ENCODE assay signal across 1 cellular context in the genomic region with DNA sequence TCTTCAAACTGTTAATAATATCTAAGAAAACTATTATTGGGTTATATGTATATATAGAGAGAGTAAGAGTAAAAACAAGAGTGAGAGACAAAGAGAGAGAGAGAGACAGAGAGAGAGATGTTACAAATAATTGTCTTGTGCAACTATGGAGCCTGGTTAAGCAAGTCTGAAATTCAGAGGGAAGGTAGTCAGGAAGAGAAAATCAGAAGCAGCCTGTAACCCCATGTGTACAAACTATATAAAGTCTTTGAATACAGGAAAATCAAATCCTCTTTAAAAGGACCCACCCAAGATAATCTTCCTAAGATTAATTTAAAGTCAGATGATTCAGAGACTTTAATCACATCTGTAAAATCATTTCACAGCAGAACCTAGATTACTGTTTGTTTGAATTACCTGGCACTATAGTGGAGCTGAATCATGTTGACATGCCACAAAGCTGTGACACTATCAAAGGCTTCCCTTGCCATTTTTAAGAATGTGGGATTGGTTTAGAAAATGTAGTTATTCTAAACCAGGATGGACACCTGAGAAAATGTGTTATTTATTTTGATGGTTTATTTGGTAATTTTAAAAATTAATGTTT.
TF ChIP-seq lines count a peak whose summit lies in the region.

No MANE protein-coding gene starts in this region.

TF ChIP-seq in HepG2, 621 proteins besides CTCF, POLR2A, EP300 and RAD21:
- TF ChIP-seq, protein P1, sequence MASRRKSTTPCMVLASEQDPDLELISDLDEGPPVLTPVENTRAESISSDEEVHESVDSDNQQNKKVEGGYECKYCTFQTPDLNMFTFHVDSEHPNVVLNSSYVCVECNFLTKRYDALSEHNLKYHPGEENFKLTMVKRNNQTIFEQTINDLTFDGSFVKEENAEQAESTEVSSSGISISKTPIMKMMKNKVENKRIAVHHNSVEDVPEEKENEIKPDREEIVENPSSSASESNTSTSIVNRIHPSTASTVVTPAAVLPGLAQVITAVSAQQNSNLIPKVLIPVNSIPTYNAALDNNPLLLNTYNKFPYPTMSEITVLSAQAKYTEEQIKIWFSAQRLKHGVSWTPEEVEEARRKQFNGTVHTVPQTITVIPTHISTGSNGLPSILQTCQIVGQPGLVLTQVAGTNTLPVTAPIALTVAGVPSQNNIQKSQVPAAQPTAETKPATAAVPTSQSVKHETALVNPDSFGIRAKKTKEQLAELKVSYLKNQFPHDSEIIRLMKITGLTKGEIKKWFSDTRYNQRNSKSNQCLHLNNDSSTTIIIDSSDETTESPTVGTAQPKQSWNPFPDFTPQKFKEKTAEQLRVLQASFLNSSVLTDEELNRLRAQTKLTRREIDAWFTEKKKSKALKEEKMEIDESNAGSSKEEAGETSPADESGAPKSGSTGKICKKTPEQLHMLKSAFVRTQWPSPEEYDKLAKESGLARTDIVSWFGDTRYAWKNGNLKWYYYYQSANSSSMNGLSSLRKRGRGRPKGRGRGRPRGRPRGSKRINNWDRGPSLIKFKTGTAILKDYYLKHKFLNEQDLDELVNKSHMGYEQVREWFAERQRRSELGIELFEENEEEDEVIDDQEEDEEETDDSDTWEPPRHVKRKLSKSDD (CRISPR knock-in tag; IDR thresholded peaks at IDR 0.05; ENCODE audit: low read depth): no peak
- 0 out of 2 replicates have a peak, but pooled peaks have one; percentile 37 for TF ChIP-seq CEBPB (IDR thresholded peaks at IDR 0.05; ENCODE audit: borderline replicate concordance, low read depth, low read length)
